In the genomic region with DNA sequence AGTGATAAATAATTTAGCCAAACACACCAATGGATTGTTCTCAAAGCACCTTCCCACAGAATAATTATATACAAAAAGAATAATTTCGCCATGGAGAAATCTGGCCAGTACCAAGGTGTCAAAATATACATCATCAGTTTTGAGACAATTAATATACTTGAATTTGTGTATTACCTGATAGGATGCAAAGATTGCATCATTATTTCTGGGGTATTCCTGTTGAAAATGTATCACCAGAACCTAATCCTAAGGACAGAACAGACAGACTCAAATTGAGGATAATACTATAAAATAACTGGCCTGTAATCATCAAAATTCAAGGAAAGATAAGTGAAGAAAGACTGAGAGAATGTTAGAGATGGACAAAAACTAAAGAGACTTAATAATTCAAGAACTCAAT, we compare ENCODE assay signal across 20 cellular contexts.
DNase-seq lines count a peak whose midpoint lies in the region; ATAC-seq, FAIRE-seq and TF ChIP-seq lines count a peak whose summit lies in the region.
"Had no signal": no experiment of that assay in that cellular context is flagged by ENCODE, and none has a peak within 500 bp of the region (broad histone marks: within the 10 kb centered on the region; RNA-seq: fewer than 3 reads in every experiment).

No MANE protein-coding gene starts in this region.

- H3K4me3 ChIP-seq in right atrium auricular region (no peak overlapping the region), ACC112 (ENCODE audit: low read depth, low read length) (no peak overlapping the region), K562 (no peak overlapping the region), hepatocyte (no peak overlapping the region)
- H3K4me3 ChIP-seq: BLaER1, GM23248 had no signal

- CTCF ChIA-PET in K562 (lab: Yijun Ruan, JAX; ENCODE audit: low intra/inter-chr PET ratio), result interaction anchor here (0.6 kb wide), 1 partner anchor 36 kb away, joined by 3 read pairs; no protein-coding TSS in a partner anchor

- no peak overlapping the region for H3K9ac ChIP-seq in K562 (ENCODE audit: insufficient read depth in 1 of 2, low read depth in 2 of 2, low read length in 2 of 2)
- H3K9ac ChIP-seq: BLaER1, GM23248 had no signal

- H4K20me1 ChIP-seq in K562 (replicated peaks; ENCODE audit: control insufficient read depth, insufficient read depth, low read length), result no peaks in the 10 kb centered on the region; the same call in 1 of the 2 replicates
- no peaks in the 10 kb centered on the region for H4K20me1 ChIP-seq in hepatocyte (ENCODE audit: insufficient read depth, poor library complexity, severe bottlenecking)
- H4K20me1 ChIP-seq: BLaER1 had no signal

- DNase-seq in right atrium auricular region (ENCODE audit: low spot score) (no peak), left cardiac atrium (no peak), K562 (ENCODE audit: extremely low read depth in 1 of 4, low spot score in 3 of 4) (no peak), hepatocyte (ENCODE audit: low spot score) (no peak)
- DNase-seq: 8988T; Caco-2; CD4-positive, CD25-positive, alpha-beta regulatory T cell; CD8-positive, alpha-beta T cell; DMS153; DND-41; GM23248; H7; HCEC 1CT had no signal

- WGBS in K562 (ENCODE audit: insufficient coverage, low coverage, missing lambda C conversion rate), result 62% methylated on average over 1 of the region's 1 CpG
- 97% methylated on average over 1 of the region's 1 CpG for WGBS in hepatocyte (ENCODE audit: low lambda C conversion rate, missing lambda C conversion rate)

- H3K79me2 ChIP-seq in ACC112 (ENCODE audit: control insufficient read depth, insufficient read depth, low read length, unreplicated experiment), result peaks cover 2% of the 10 kb centered on the region
- H3K79me2 ChIP-seq in K562 (ENCODE audit: control insufficient read depth, insufficient read depth, low read length), result no peaks in the 10 kb centered on the region
- peaks cover 7% of the 10 kb centered on the region for H3K79me2 ChIP-seq in hepatocyte

- no peaks in the 10 kb centered on the region for H3K9me3 ChIP-seq in right atrium auricular region
- H3K9me3 ChIP-seq in K562 (replicated peaks; ENCODE audit: control insufficient read depth, insufficient read depth, low read depth, low read length), result no peaks in the 10 kb centered on the region
- H3K9me3 ChIP-seq in hepatocyte (ENCODE audit: low read depth), result no peaks in the 10 kb centered on the region
- H3K9me3 ChIP-seq: BLaER1, Caco-2 had no signal

- H3K4me2 ChIP-seq in K562 (ENCODE audit: insufficient read depth, low read length) (no peak overlapping the region), hepatocyte (no peak overlapping the region)
- H3K4me2 ChIP-seq: BLaER1 had no signal

- H2AFZ ChIP-seq in ACC112 (ENCODE audit: low read length, unreplicated experiment), result no peak overlapping the region
- H2AFZ ChIP-seq in K562 (ENCODE audit: low read depth, low read length), result no peak overlapping the region
- no peak overlapping the region for H2AFZ ChIP-seq in hepatocyte
- H2AFZ ChIP-seq: GM23248 had no signal

- POLR2A ChIA-PET in K562 (lab: Yijun Ruan, JAX), result no interaction called here

- TF ChIP-seq EP300 in K562 (IDR thresholded peaks at IDR 0.05; ENCODE audit: low read length), result no peak

- H3K4me1 ChIP-seq in right atrium auricular region, result peaks cover 0 to 44% of the 10 kb centered on the region in 2 donors
- peaks cover 58% of the 10 kb centered on the region for H3K4me1 ChIP-seq in ACC112 (ENCODE audit: control insufficient read depth, insufficient read depth, low read length, unreplicated experiment)
- peaks cover 0 to 9% of the 10 kb centered on the region in 2 experiments; a peak in 1 of 5 replicates for H3K4me1 ChIP-seq in K562 (replicated peaks in 1 of 2; ENCODE audit: control insufficient read depth in 2 of 2, insufficient read depth in 2 of 2, low read length in 2 of 2)
- H3K4me1 ChIP-seq in hepatocyte (ENCODE audit: insufficient read depth), result peaks cover 34% of the 10 kb centered on the region
- H3K4me1 ChIP-seq: BLaER1 had no signal

- H3K36me3 ChIP-seq in right atrium auricular region, result no peaks in the 10 kb centered on the region
- H3K36me3 ChIP-seq in ACC112 (ENCODE audit: insufficient read depth, low read length), result no peaks in the 10 kb centered on the region
- H3K36me3 ChIP-seq in K562 (ENCODE audit: control insufficient read depth, insufficient read depth, low read length), result no peaks in the 10 kb centered on the region
- H3K36me3 ChIP-seq in hepatocyte (replicated peaks; ENCODE audit: insufficient read depth, low read depth), result no peaks in the 10 kb centered on the region
- H3K36me3 ChIP-seq: BLaER1 had no signal

- no peaks in the 10 kb centered on the region for H3K9me2 ChIP-seq in hepatocyte (replicated peaks; ENCODE audit: insufficient read depth)

- ATAC-seq in left cardiac atrium (no peak), K562 (no peak), GM18517 (IDR thresholded peaks at IDR 0.05; ENCODE audit: unreplicated experiment) (no peak)
- ATAC-seq: CD8-positive, alpha-beta T cell had no signal

- intact Hi-C loops in left cardiac atrium (cut with DNase I) (loop anchor here (10.0 kb wide), 2 partner anchors 78 to 98 kb away; no protein-coding TSS in a partner anchor), K562 (cut with micrococcal nuclease) (loop anchor here (10.0 kb wide), 1 partner anchor 108 kb away; the partner anchor contains the start of gene MRTFB)

- BruUV-seq in K562 (replicated peaks; lab: Mats Ljungman, UMichigan), result no TSS peak

- H3K9me1 ChIP-seq in K562 (ENCODE audit: control insufficient read depth, insufficient read depth, low read length), result peaks cover 5% of the 10 kb centered on the region

- no peak for FAIRE-seq in K562 (lab: Jason Lieb, UNC)
- FAIRE-seq: G401.6, GM12892, GM19239, H1 had no signal

- H3K27ac ChIP-seq in right atrium auricular region (peak overlapping the region; percentile 4 to 35), ACC112 (ENCODE audit: low read depth, low read length) (0 out of 2 replicates have a peak overlapping the region, but pooled peaks have one; percentile 94), K562 (ENCODE audit: extremely low read depth, low read depth, low read length) (no peak overlapping the region), hepatocyte (no peak overlapping the region)
- H3K27ac ChIP-seq: BLaER1, GM23248 had no signal

- TF ChIP-seq POLR2A in K562 (conservative IDR thresholded peaks at IDR 0.05), result no peak

- no peak for TF ChIP-seq RAD21 in K562 (CRISPR knock-in tag; conservative IDR thresholded peaks at IDR 0.05 in 1 of 2, IDR thresholded peaks at IDR 0.05 in 1 of 2)

- H3K27me3 ChIP-seq in right atrium auricular region (no peaks in the 10 kb centered on the region), ACC112 (ENCODE audit: insufficient read depth, low read length) (no peaks in the 10 kb centered on the region), K562 (ENCODE audit: control insufficient read depth in 2 of 2, insufficient read depth in 2 of 2, low read length in 2 of 2) (no peaks in the 10 kb centered on the region), hepatocyte (no peaks in the 10 kb centered on the region)
- H3K27me3 ChIP-seq: BLaER1 had no signal

- in situ Hi-C loops in K562 (cut with MboI), result no loop called here

- TF ChIP-seq CTCF in right atrium auricular region (IDR thresholded peaks at IDR 0.05), result no peak
- no peak for TF ChIP-seq CTCF in K562 (IDR thresholded peaks at IDR 0.05 in 2 of 3, conservative IDR thresholded peaks at IDR 0.05 in 1 of 3; ENCODE audit: insufficient read depth in 2 of 3, low read depth in 1 of 3, low read length in 3 of 3)
- no peak for TF ChIP-seq CTCF in hepatocyte (IDR thresholded peaks at IDR 0.05; ENCODE audit: poor library complexity)

TF ChIP-seq in K562, 482 proteins besides CTCF, POLR2A, EP300 and RAD21:
- TF ChIP-seq CBX8 (IDR thresholded peaks at IDR 0.05; ENCODE audit: borderline replicate concordance, extremely low read depth, low read depth, low read length, poor library complexity, severe bottlenecking) (no peak), ZNF764 (CRISPR knock-in tag; IDR thresholded peaks at IDR 0.05; ENCODE audit: low read depth) (no peak), ATF3 (IDR thresholded peaks at IDR 0.05) (peak; percentile 55), ATF3 (CRISPR knock-in tag; conservative IDR thresholded peaks at IDR 0.05) (no peak), RAD51 (IDR thresholded peaks at IDR 0.05; ENCODE audit: borderline replicate concordance, low read depth) (no peak), CEBPG (CRISPR knock-in tag; IDR thresholded peaks at IDR 0.05) (no peak), CEBPG (tag; conservative IDR thresholded peaks at IDR 0.05 in 1 of 2, IDR thresholded peaks at IDR 0.05 in 1 of 2) (peak; percentile 62 to 76), ZSCAN32 (CRISPR knock-in tag; IDR thresholded peaks at IDR 0.05) (peak; percentile 63; the same call in 1 of the 2 replicates), BACH1 (tag; IDR thresholded peaks at IDR 0.05) (no peak)
- TF ChIP-seq, protein P1, sequence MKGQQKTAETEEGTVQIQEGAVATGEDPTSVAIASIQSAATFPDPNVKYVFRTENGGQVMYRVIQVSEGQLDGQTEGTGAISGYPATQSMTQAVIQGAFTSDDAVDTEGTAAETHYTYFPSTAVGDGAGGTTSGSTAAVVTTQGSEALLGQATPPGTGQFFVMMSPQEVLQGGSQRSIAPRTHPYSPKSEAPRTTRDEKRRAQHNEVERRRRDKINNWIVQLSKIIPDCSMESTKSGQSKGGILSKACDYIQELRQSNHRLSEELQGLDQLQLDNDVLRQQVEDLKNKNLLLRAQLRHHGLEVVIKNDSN (CRISPR knock-in tag; IDR thresholded peaks at IDR 0.05), result no peak
- TF ChIP-seq, protein P2, sequence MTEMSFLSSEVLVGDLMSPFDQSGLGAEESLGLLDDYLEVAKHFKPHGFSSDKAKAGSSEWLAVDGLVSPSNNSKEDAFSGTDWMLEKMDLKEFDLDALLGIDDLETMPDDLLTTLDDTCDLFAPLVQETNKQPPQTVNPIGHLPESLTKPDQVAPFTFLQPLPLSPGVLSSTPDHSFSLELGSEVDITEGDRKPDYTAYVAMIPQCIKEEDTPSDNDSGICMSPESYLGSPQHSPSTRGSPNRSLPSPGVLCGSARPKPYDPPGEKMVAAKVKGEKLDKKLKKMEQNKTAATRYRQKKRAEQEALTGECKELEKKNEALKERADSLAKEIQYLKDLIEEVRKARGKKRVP (CRISPR knock-in tag; IDR thresholded peaks at IDR 0.05), result peak; percentile 48; the same call in 1 of the 2 replicates

Comparison
In these comparisons a context has a peak if more than half of its experiments do, and no peak if none do; other contexts are left out.
1. H3K27ac ChIP-seq: peak in right atrium auricular region (2 of 2) and ACC112 (single experiment); none in K562 (single experiment) and hepatocyte (single experiment).